ENCODE assay signal across 8 cellular contexts in the genomic region with DNA sequence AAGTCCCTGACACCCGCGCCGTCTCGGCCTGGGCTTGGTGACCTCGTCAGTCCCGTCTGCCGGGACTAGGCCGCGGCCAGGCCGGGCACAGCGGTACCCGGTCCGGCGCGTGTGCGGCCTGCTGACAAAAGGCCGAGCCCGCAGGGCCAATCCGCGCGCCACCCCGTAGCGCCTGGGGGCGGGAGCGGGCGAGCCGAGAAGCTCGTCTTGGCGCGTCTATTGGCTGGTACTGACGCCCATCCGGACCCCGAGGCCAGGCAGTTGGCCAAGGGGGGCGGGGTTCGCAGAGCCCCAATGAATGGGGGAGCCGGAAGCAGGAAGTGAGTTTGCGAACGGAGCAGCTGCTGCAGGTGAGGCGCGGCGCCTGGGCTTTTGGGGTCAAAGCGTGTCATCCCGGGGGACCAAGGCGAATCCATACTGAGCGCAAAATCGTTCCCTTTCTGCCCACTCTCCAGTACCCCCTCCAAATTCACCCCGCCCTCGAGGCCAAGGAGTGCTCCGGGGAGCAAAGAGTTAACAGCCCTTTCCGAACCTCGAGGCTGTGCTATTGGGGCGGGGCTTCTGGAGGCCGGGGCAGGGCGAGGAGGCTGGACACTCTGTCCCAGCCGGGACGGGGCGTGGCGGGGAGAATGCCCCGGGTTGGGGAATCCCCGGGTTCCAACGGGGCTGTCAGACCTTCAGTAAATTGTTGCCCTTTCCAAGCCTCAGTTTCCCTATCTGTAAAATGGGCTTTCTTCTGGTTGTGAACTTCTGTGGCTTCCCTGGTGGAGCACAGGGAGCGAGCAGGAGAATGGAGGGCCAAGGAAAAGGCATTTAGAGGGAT. TPM values are rescaled to one million over a fixed set of nuclear protein-coding genes. Genes with fewer than 3 reads are reported as not detected.
DNase-seq lines count a peak whose midpoint lies in the region; ATAC-seq, FAIRE-seq and TF ChIP-seq lines count a peak whose summit lies in the region.

Gene DPP3, plus strand, starts transcription at position 319 of the 823 bp plus-strand sequence. CDS start 1,767 bp downstream, outside the sequence.

- no peaks in the 10 kb centered on the region for H3K36me3 ChIP-seq in Loucy (ENCODE audit: insufficient read depth, low read length)

- H3K79me2 ChIP-seq in Loucy (ENCODE audit: insufficient read depth, low read length): peaks cover 23% of the 10 kb centered on the region

- no peaks in the 10 kb centered on the region for H3K9me3 Mint-ChIP-seq in nephron progenitor cell
- H3K9me3 Mint-ChIP-seq in stimulated activated naive CD8-positive, alpha-beta T cell treated with anti-CD3 and anti-CD28 coated beads, Interleukin-15, amount 100 ng/mL, for 72 hours: no peaks in the 10 kb centered on the region

- peak within 1 kb of the TSS; percentile 69 for H3K27ac Mint-ChIP-seq in nephron progenitor cell
- H3K27ac Mint-ChIP-seq in stimulated activated naive CD8-positive, alpha-beta T cell treated with anti-CD3 and anti-CD28 coated beads, Interleukin-15, amount 100 ng/mL, for 72 hours: peak within 1 kb of the TSS; percentile 92 to 95

- no peak for TF ChIP-seq CTCF in Loucy (conservative IDR thresholded peaks at IDR 0.05; ENCODE audit: low read length)
- no peak for TF ChIP-seq CTCF in fibroblast of the aortic adventitia (IDR thresholded peaks at IDR 0.05; ENCODE audit: insufficient read depth, low read length)
- TF ChIP-seq CTCF in nephron progenitor cell (IDR thresholded peaks at IDR 0.05): no peak

- H3K27me3 ChIP-seq in Loucy (ENCODE audit: insufficient read depth, low read length, poor library complexity, severe bottlenecking): no peaks in the 10 kb centered on the region

- FAIRE-seq in H54 (lab: Jason Lieb, UNC): no peak

- H3K9me3 ChIP-seq in Loucy (ENCODE audit: insufficient read depth, low read depth, low read length): no peaks in the 10 kb centered on the region

- peak within 1 kb of the TSS; percentile 79 for H2AFZ ChIP-seq in Loucy (ENCODE audit: low read length)

- H3K9ac ChIP-seq in Loucy (ENCODE audit: low read depth, low read length, poor library complexity, severe bottlenecking): peak within 1 kb of the TSS; percentile 99

- H3K4me3 ChIP-seq in Loucy (ENCODE audit: low read length, poor library complexity, severe bottlenecking) (peak within 1 kb of the TSS; percentile 99), fibroblast of the aortic adventitia (ENCODE audit: low read depth, low read length) (peak within 1 kb of the TSS; percentile 83)

- DNase-seq in EL (peak; percentile 98), H54 (ENCODE audit: insufficient read length, low spot score) (peak; percentile 97), fibroblast of the aortic adventitia (ENCODE audit: low read depth) (peak; percentile 95), nephron progenitor cell (peak; percentile 98)
- peak; percentile 95 for DNase-seq in activated effector memory CD4-positive, alpha-beta T cell treated with Interleukin-2 at 50 U/mL for 16 hours
- peak; percentile 96 to 98 for DNase-seq in stimulated activated naive CD8-positive, alpha-beta T cell treated with anti-CD3 and anti-CD28 coated beads, Interleukin-15, amount 100 ng/mL, for 72 hours

- no peaks in the 10 kb centered on the region for H3K36me3 Mint-ChIP-seq in nephron progenitor cell (ENCODE audit: low read depth)

- H3F3A ChIP-seq in Loucy (ENCODE audit: low read depth): no peaks in the 10 kb centered on the region

- peaks cover 3% of the 10 kb centered on the region for H3K27me3 Mint-ChIP-seq in nephron progenitor cell (ENCODE audit: low read depth, poor library complexity)
- no peaks in the 10 kb centered on the region for H3K27me3 Mint-ChIP-seq in stimulated activated naive CD8-positive, alpha-beta T cell treated with anti-CD3 and anti-CD28 coated beads, Interleukin-15, amount 100 ng/mL, for 72 hours

- H3K4me1 Mint-ChIP-seq in nephron progenitor cell: peaks cover 40% of the 10 kb centered on the region
- peaks cover 49% of the 10 kb centered on the region for H3K4me1 Mint-ChIP-seq in stimulated activated naive CD8-positive, alpha-beta T cell treated with anti-CD3 and anti-CD28 coated beads, Interleukin-15, amount 100 ng/mL, for 72 hours

- TF ChIP-seq POLR2A in H54 (IDR thresholded peaks at IDR 0.05; ENCODE audit: low read depth, low read length) (peak; percentile 87), Raji (IDR thresholded peaks at IDR 0.05; ENCODE audit: insufficient read depth, low read depth, low read length) (peak; percentile 84)

- no peaks in the 10 kb centered on the region for H3K9me2 ChIP-seq in Loucy (replicated peaks; ENCODE audit: low read depth, low read length)

- peaks cover 16% of the 10 kb centered on the region for H3K4me1 ChIP-seq in Loucy (ENCODE audit: insufficient read depth, low read length, poor library complexity, severe bottlenecking)

- ATAC-seq in stimulated activated naive CD8-positive, alpha-beta T cell treated with anti-CD3 and anti-CD28 coated beads, Interleukin-15, amount 100 ng/mL, for 72 hours: peak; percentile 98

- peak within 1 kb of the TSS; percentile 95 for H3K4me3 Mint-ChIP-seq in nephron progenitor cell
- peak within 1 kb of the TSS; percentile 89 to 94 for H3K4me3 Mint-ChIP-seq in stimulated activated naive CD8-positive, alpha-beta T cell treated with anti-CD3 and anti-CD28 coated beads, Interleukin-15, amount 100 ng/mL, for 72 hours

- peak within 1 kb of the TSS; percentile 74 for H3K4me2 ChIP-seq in Loucy (ENCODE audit: low read depth, low read length, poor library complexity, severe bottlenecking)

- peaks cover 8% of the 10 kb centered on the region for H4K20me1 ChIP-seq in Loucy (ENCODE audit: insufficient read depth, low read length, poor library complexity, severe bottlenecking)

RNA-seq across cellular contexts. Expression of gene DPP3, which starts in this region (rescaled TPM):
- 19.0 and 31.7 TPM in 2 replicates for total RNA-seq in fibroblast of the aortic adventitia (ENCODE audit: low replicate concordance)

Comparison
In these comparisons a context has a peak if more than half of its experiments do, and no peak if none do; other contexts are left out.
1. Peak in every context shown above with its lines: DNase-seq, ATAC-seq and H3K4me3 ChIP-seq.